11 cellular contexts compared by ENCODE assay signal in genomic region chr12:14442221-14442881, GRCh38.
DNase-seq lines count a peak whose midpoint lies in the region; ATAC-seq and TF ChIP-seq lines count a peak whose summit lies in the region.
"Had no signal": no experiment of that assay in that cellular context is flagged by ENCODE, and none has a peak within 500 bp of the region (broad histone marks: within the 10 kb centered on the region; RNA-seq: fewer than 3 reads in every experiment).

No MANE protein-coding gene starts in this region.

- H3K27ac Mint-ChIP-seq in T-helper 17 cell = peak overlapping the region; percentile 72

- no peak overlapping the region for H3K9ac ChIP-seq in BLaER1 treated with 17β-estradiol and CSF1 and Interleukin-3, amounts not matched to agents 10 nM and 100 nM

- peaks cover 11% of the 10 kb centered on the region for H3K4me1 Mint-ChIP-seq in T-helper 17 cell

- no peaks in the 10 kb centered on the region for H3K27me3 Mint-ChIP-seq in T-helper 17 cell

- no peaks in the 10 kb centered on the region for H3K27me3 ChIP-seq in BLaER1 treated with 17β-estradiol and CSF1 and Interleukin-3, amounts not matched to agents 10 nM and 100 nM
- H3K27me3 ChIP-seq in left ventricle myocardium inferior (ENCODE audit: low read depth) = no peaks in the 10 kb centered on the region

- intact Hi-C loops in left ventricle myocardium inferior (cut with micrococcal nuclease) (no loop called here), sciatic nerve (cut with DNase I) (no loop called here)

- peaks cover 0 to 31% (median 0%) of the 10 kb centered on the region in 11 experiments; a peak in 4 of 22 replicates for H4K20me1 ChIP-seq in BLaER1 treated with 17β-estradiol and CSF1 and Interleukin-3, amounts not matched to agents 10 nM and 100 nM

- ATAC-seq in T-helper 17 cell = no peak
- ATAC-seq in sciatic nerve = peak; percentile 56
- no peak for ATAC-seq in HG03135 (IDR thresholded peaks at IDR 0.05; ENCODE audit: unreplicated experiment)
- ATAC-seq: activated CD4-positive, CD25-positive, alpha-beta regulatory T cell treated with anti-CD3 and anti-CD28 coated beads, Interleukin-2, amount 50 U/mL, for 24 hours had no signal

- no peak overlapping the region for H3K4me3 ChIP-seq in BLaER1 treated with 17β-estradiol and CSF1 and Interleukin-3, amounts not matched to agents 10 nM and 100 nM
- no peak overlapping the region for H3K4me3 ChIP-seq in left ventricle myocardium inferior

- H3K4me3 Mint-ChIP-seq in T-helper 17 cell = no peak overlapping the region

- no peak for DNase-seq in T-helper 17 cell
- DNase-seq in left ventricle myocardium inferior = no peak
- no peak for DNase-seq in sciatic nerve (ENCODE audit: low spot score)
- no peak for DNase-seq in NCI-H774 (lab: John Stamatoyannopoulos, UW)
- DNase-seq in activated CD4-positive, alpha-beta T cell treated with anti-CD3 and anti-CD28 coated beads for 4 hours = no peak
- no peak for DNase-seq in COR-L47 (lab: John Stamatoyannopoulos, UW)
- DNase-seq: cerebellar nuclear complex, foreskin melanocyte had no signal

- H3K4me1 ChIP-seq in BLaER1 treated with 17β-estradiol and CSF1 and Interleukin-3, amounts not matched to agents 10 nM and 100 nM = peaks cover 0 to 32% (median 17%) of the 10 kb centered on the region in 10 experiments; a peak in 14 of 20 replicates
- peaks cover 30% of the 10 kb centered on the region for H3K4me1 ChIP-seq in left ventricle myocardium inferior

- TF ChIP-seq CTCF in left ventricle myocardium inferior (IDR thresholded peaks at IDR 0.05; ENCODE audit: borderline replicate concordance) = no peak

- peaks cover 11 to 44% (median 24%) of the 10 kb centered on the region in 11 experiments; a peak in 19 of 22 replicates for H3K9me3 ChIP-seq in BLaER1 treated with 17β-estradiol and CSF1 and Interleukin-3, amounts not matched to agents 10 nM and 100 nM (replicated peaks in 1 of 11)
- H3K9me3 ChIP-seq in T-helper 17 cell (ENCODE audit: control insufficient read depth, low read length, poor library complexity, severe bottlenecking) (no peaks in the 10 kb centered on the region), left ventricle myocardium inferior (replicated peaks) (no peaks in the 10 kb centered on the region)

- peaks cover 77 to 96% (median 90%) of the 10 kb centered on the region in 11 experiments for H3K36me3 ChIP-seq in BLaER1 treated with 17β-estradiol and CSF1 and Interleukin-3, amounts not matched to agents 10 nM and 100 nM
- H3K36me3 ChIP-seq in left ventricle myocardium inferior = peaks cover 57% of the 10 kb centered on the region

- peak overlapping the region in 3 of 11 experiments; percentile 26 to 60 (median 58); a peak in 5 of 22 replicates for H3K4me2 ChIP-seq in BLaER1 treated with 17β-estradiol and CSF1 and Interleukin-3, amounts not matched to agents 10 nM and 100 nM

- peaks cover 12% of the 10 kb centered on the region for H3K36me3 Mint-ChIP-seq in T-helper 17 cell (ENCODE audit: low read depth)

- peak overlapping the region in 7 of 11 experiments; percentile 28 to 72 (median 61); a peak in 9 of 22 replicates for H3K27ac ChIP-seq in BLaER1 treated with 17β-estradiol and CSF1 and Interleukin-3, amounts not matched to agents 10 nM and 100 nM
- peak overlapping the region; percentile 71 for H3K27ac ChIP-seq in left ventricle myocardium inferior (replicated peaks)
